ENCODE assay signal across 12 cellular contexts in genomic region chr16:2210386-2211365, GRCh38. TPM values are rescaled to one million over a fixed set of nuclear protein-coding genes. Genes with fewer than 3 reads are reported as not detected.
DNase-seq lines count a peak whose midpoint lies in the region; FAIRE-seq and TF ChIP-seq lines count a peak whose summit lies in the region.
"Had no signal": no experiment of that assay in that cellular context is flagged by ENCODE, and none has a peak within 500 bp of the region (broad histone marks: within the 10 kb centered on the region; RNA-seq: fewer than 3 reads in every experiment).

TSS of gene BRICD5 (minus strand) at chr16:2210863. CDS start at chr16:2210833, 30 bp downstream.

- H3K27me3 ChIP-seq in H1 (replicated peaks in 1 of 4; ENCODE audit: control insufficient read depth in 3 of 4, extremely low read depth in 1 of 4, insufficient read depth in 3 of 4, low read length in 3 of 4) (no peaks in the 10 kb centered on the region), osteoblast (ENCODE audit: insufficient read depth, low read length) (no peaks in the 10 kb centered on the region), small intestine (ENCODE audit: control insufficient read depth in 2 of 2, insufficient read depth in 2 of 2, low read length in 2 of 2) (no peaks in the 10 kb centered on the region)
- H3K27me3 ChIP-seq: ascending aorta had no signal

- H3K18ac ChIP-seq in H1 (ENCODE audit: extremely low read depth, low read length), result no peak within 1 kb of the TSS

- H4K20me1 ChIP-seq in H1 (replicated peaks in 1 of 2; ENCODE audit: control insufficient read depth in 1 of 2, insufficient read depth in 2 of 2, low read length in 2 of 2), result peaks cover 8 to 42% of the 10 kb centered on the region in 2 experiments
- H4K20me1 ChIP-seq in osteoblast (ENCODE audit: insufficient read depth, low read length), result no peaks in the 10 kb centered on the region

- H3K56ac ChIP-seq in H1 (replicated peaks; ENCODE audit: insufficient read length, low read depth, low read length), result no peak within 1 kb of the TSS

- H3K9me3 ChIP-seq in H1 (ENCODE audit: insufficient read depth in 2 of 2, low read depth in 1 of 2, low read length in 1 of 2), result no peaks in the 10 kb centered on the region
- no peaks in the 10 kb centered on the region for H3K9me3 ChIP-seq in osteoblast (ENCODE audit: low read depth, low read length)
- H3K9me3 ChIP-seq in small intestine (ENCODE audit: control insufficient read depth, low read depth), result no peaks in the 10 kb centered on the region
- H3K9me3 ChIP-seq: ascending aorta had no signal

- TF ChIP-seq RAD21 in H1 (IDR thresholded peaks at IDR 0.05 in 1 of 2, conservative IDR thresholded peaks at IDR 0.05 in 1 of 2; ENCODE audit: low read depth in 2 of 2, low read length in 2 of 2), result no peak

- POLR2A ChIA-PET in H1 (lab: Charles Lee; ENCODE audit: partially characterized antibody), result interaction anchor here (0.6 to 15.1 kb wide), 22 partner anchors 11 to 259 kb away, joined by 3 to 156 read pairs (median 4); partner anchors contain the start of genes CASKIN1, DNASE1L2, E4F1 and TRAF7

- H3K4me2 ChIP-seq in H1 (ENCODE audit: insufficient read depth in 1 of 2, low read depth in 2 of 2, low read length in 2 of 2) (no peak within 1 kb of the TSS), osteoblast (ENCODE audit: insufficient read depth, low read length) (no peak within 1 kb of the TSS)

- H2BK15ac ChIP-seq in H1 (ENCODE audit: low read length), result no peak within 1 kb of the TSS

- H2BK120ac ChIP-seq in H1 (replicated peaks; ENCODE audit: low read depth, low read length), result no peak within 1 kb of the TSS

- peaks cover 0 to 24% (median 9%) of the 10 kb centered on the region in 4 experiments; a peak in 6 of 7 replicates for H3K4me1 ChIP-seq in H1 (replicated peaks in 1 of 4; ENCODE audit: control insufficient read depth in 3 of 4, insufficient read depth in 4 of 4, low read length in 3 of 4)
- H3K4me1 ChIP-seq in osteoblast (ENCODE audit: insufficient read depth, low read length), result peaks cover 24% of the 10 kb centered on the region
- peaks cover 2 to 6% of the 10 kb centered on the region in 2 donors for H3K4me1 ChIP-seq in small intestine (ENCODE audit: control insufficient read depth in 2 of 2, insufficient read depth in 1 of 2, low read depth in 1 of 2, low read length in 1 of 2)

- H2BK20ac ChIP-seq in H1 (ENCODE audit: low read length), result no peak within 1 kb of the TSS

- H2AK5ac ChIP-seq in H1 (ENCODE audit: low read depth, low read length), result no peak within 1 kb of the TSS

- H3K23ac ChIP-seq in H1 (ENCODE audit: insufficient read length), result no peak within 1 kb of the TSS

- no peak within 1 kb of the TSS for H4K91ac ChIP-seq in H1 (replicated peaks; ENCODE audit: insufficient read length, low read length)

- H3K23me2 ChIP-seq in H1 (ENCODE audit: low read depth, low read length), result peaks cover 16% of the 10 kb centered on the region

- TF ChIP-seq EP300 in H1 (IDR thresholded peaks at IDR 0.05; ENCODE audit: borderline replicate concordance in 1 of 2, low read depth in 2 of 2, low read length in 2 of 2), result no peak

- H3K4ac ChIP-seq in H1 (replicated peaks; ENCODE audit: insufficient read length, low read depth, low read length), result no peak within 1 kb of the TSS

- FAIRE-seq in H1 (lab: Jason Lieb, UNC) (no peak), small intestine (lab: Jason Lieb, UNC) (no peak)

- H3K9ac ChIP-seq in H1 (replicated peaks in 1 of 4; ENCODE audit: extremely low read depth in 1 of 4, low read depth in 3 of 4, low read length in 3 of 4), result peak within 1 kb of the TSS in 1 of 4 experiments; percentile 27; a peak in 1 of 7 replicates

- H2BK5ac ChIP-seq in H1 (ENCODE audit: low read depth, low read length), result no peak within 1 kb of the TSS

- H3K79me1 ChIP-seq in H1 (ENCODE audit: low read depth, low read length), result peaks cover 10% of the 10 kb centered on the region

- H2AFZ ChIP-seq in H1 (ENCODE audit: low read length), result no peak within 1 kb of the TSS
- H2AFZ ChIP-seq in osteoblast (ENCODE audit: low read length), result no peak within 1 kb of the TSS

- TF ChIP-seq CTCF in NB4 (IDR thresholded peaks at IDR 0.05; ENCODE audit: low read depth, low read length) (no peak), H1 (IDR thresholded peaks at IDR 0.05; ENCODE audit: control extremely low read depth in 1 of 3, insufficient read depth in 1 of 3, low read depth in 1 of 3, low read length in 3 of 3) (no peak), osteoblast (IDR thresholded peaks at IDR 0.05; ENCODE audit: extremely low read depth, low read depth, low read length) (no peak)

- CTCF ChIA-PET in H1 (lab: Charles Lee; ENCODE audit: partially characterized antibody), result interaction anchor here (0.6 to 3.2 kb wide), 4 partner anchors 16 to 1872 kb away, joined by 3 to 20 read pairs (median 4); no protein-coding TSS in a partner anchor

- H2BK12ac ChIP-seq in H1 (ENCODE audit: low read depth, low read length), result no peak within 1 kb of the TSS

- peaks cover 8 to 42% (median 19%) of the 10 kb centered on the region in 4 experiments; a peak in 6 of 8 replicates for H3K36me3 ChIP-seq in H1 (ENCODE audit: control insufficient read depth in 2 of 4, insufficient read depth in 4 of 4, low read length in 3 of 4)
- peaks cover 20% of the 10 kb centered on the region for H3K36me3 ChIP-seq in osteoblast (ENCODE audit: insufficient read depth, low read length)
- H3K36me3 ChIP-seq in small intestine (ENCODE audit: control insufficient read depth in 2 of 2, insufficient read depth in 2 of 2, low read length in 2 of 2), result peaks cover 0 to 2% of the 10 kb centered on the region in 2 donors

- TF ChIP-seq POLR2A in NB4 (IDR thresholded peaks at IDR 0.05; ENCODE audit: extremely low read depth, insufficient read length) (peak; percentile 3), H1 (IDR thresholded peaks at IDR 0.05; ENCODE audit: control extremely low read depth in 1 of 2, low read depth in 2 of 2, low read length in 2 of 2) (peak in 1 of 2 experiments; percentile 30; a peak in 1 of 3 replicates)

- H3K79me2 ChIP-seq in H1 (ENCODE audit: control insufficient read depth in 1 of 2, insufficient read depth in 2 of 2, low read length in 2 of 2) (peaks cover 3 to 25% of the 10 kb centered on the region in 2 experiments; a peak in 3 of 4 replicates), osteoblast (ENCODE audit: insufficient read depth, low read length) (peaks cover 49% of the 10 kb centered on the region)

- no peak within 1 kb of the TSS for H4K5ac ChIP-seq in H1 (ENCODE audit: insufficient read length, low read depth, low read length)

- H3K4me3 ChIP-seq in NB4 (ENCODE audit: low read depth, low read length), result no peak within 1 kb of the TSS
- no peak within 1 kb of the TSS for H3K4me3 ChIP-seq in H1 (ENCODE audit: extremely low read depth in 1 of 4, insufficient read depth in 2 of 4, low read depth in 3 of 4, low read length in 4 of 4)
- H3K4me3 ChIP-seq in osteoblast (ENCODE audit: insufficient read depth, low read length), result no peak within 1 kb of the TSS
- H3K4me3 ChIP-seq in small intestine (ENCODE audit: low read depth in 1 of 2, low read length in 2 of 2), result no peak within 1 kb of the TSS
- H3K4me3 ChIP-seq: ascending aorta, skin epidermis had no signal

- DNase-seq in ELF-1 (ENCODE audit: low read depth, low spot score) (peak; percentile 47), NB4 (ENCODE audit: low read depth) (no peak), H1 (ENCODE audit: low read depth in 1 of 2, low spot score in 2 of 2) (no peak), osteoblast (ENCODE audit: insufficient read length, low spot score, missing footprints) (peak; percentile 97), small intestine (no peak), amygdala (lab: John Stamatoyannopoulos, UW) (no peak), germinal center (ENCODE audit: low spot score) (no peak)
- DNase-seq: activated CD4-positive, CD25-positive, alpha-beta regulatory T cell treated with anti-CD3 and anti-CD28 coated beads, Interleukin-2, amount 50 U/mL, for 72 hours; NCI-H187 treated with DMSO at 0.1 percent for 48 hours; stimulated activated naive B cell treated with anti-CD40 and anti-IgM and Interleukin-4, amounts not matched to agents 10 μg/mL and 1 μg/mL and 100 μg/mL, for 72 hours had no signal

- 78% methylated on average over 23 of the region's 24 CpGs; no CpG with 5 or more reads in 1 of the 2 experiments for WGBS in H1 (ENCODE audit: extremely low coverage in 1 of 2, insufficient coverage in 1 of 2, insufficient read length in 1 of 2, insufficient replicate concordance in 2 of 2, low coverage in 1 of 2, low lambda C conversion rate in 2 of 2, missing lambda C conversion rate in 1 of 2), 2 experiments
- WGBS in small intestine, 3 donors, result 76 to 82% (median 76%) methylated on average over 24 of the region's 24 CpGs

- H3K27ac ChIP-seq in H1 (ENCODE audit: low read depth, low read length) (no peak within 1 kb of the TSS), osteoblast (ENCODE audit: low read depth, low read length) (no peak within 1 kb of the TSS), small intestine (ENCODE audit: low read depth in 1 of 2, low read length in 1 of 2) (no peak within 1 kb of the TSS)
- H3K27ac ChIP-seq: ascending aorta had no signal

- peak within 1 kb of the TSS; percentile 79 for H4K8ac ChIP-seq in H1 (ENCODE audit: extremely low read depth, insufficient read depth, low read length)

- no peak within 1 kb of the TSS for H3K14ac ChIP-seq in H1 (ENCODE audit: insufficient read length)

TF ChIP-seq in H1, 55 proteins besides CTCF, POLR2A, EP300 and RAD21 (continues in another document):
- TF ChIP-seq YY1 (IDR thresholded peaks at IDR 0.05; ENCODE audit: low read depth, low read length), result no peak

RNA-seq across cellular contexts. Expression of gene BRICD5, which starts in this region (rescaled TPM):
- total RNA-seq in H1 (2021; fragmentation: NEBNext Ultra II Directional; extraction: Animal tissue kit (Norgen Biotek cat#: 25700)), result 6.1 and 8.5 TPM in 2 replicates
- polyA plus RNA-seq in H1 (2011; rRNA removed) (8.6 and 14.2 TPM in 2 replicates), small intestine (10 to 100 TPM in 1 of 3 donors, 1 to 10 TPM in 2; 1.6 to 84.1 (median 8.3) TPM)
- polyA plus RNA-seq in H1 (2011; cell fraction: cytosol; rRNA removed), result 9.8 TPM
- 97.1 TPM for polyA plus RNA-seq in H1 (2011; cell fraction: nucleus; rRNA removed)
- polyA plus RNA-seq in H1 (2012, experiment 1 of 2), result 6.1 to 13.0 TPM (median 8.1 TPM) in 4 replicates
- polyA plus RNA-seq in H1 (2012, experiment 2 of 2), result 12.6 TPM
- polyA plus RNA-seq in H1 (2013, experiment 1 of 2), result 4.7 TPM
- polyA plus RNA-seq in H1 (2013, experiment 2 of 2), result 3.5 TPM
- 1.00 and 1.0 TPM in 2 replicates for polyA minus RNA-seq in H1 (2011; rRNA and poly(A)+ RNA removed)
- 3.2 TPM for polyA minus RNA-seq in H1 (2011; cell fraction: cytosol; rRNA and poly(A)+ RNA removed)
- polyA minus RNA-seq in H1 (2011; cell fraction: nucleus; rRNA and poly(A)+ RNA removed), result 9.2 TPM
- total RNA-seq in osteoblast, result 1.5 and 2.5 TPM in 2 replicates

Comparison
In these comparisons a context has a peak if more than half of its experiments do, and no peak if none do; other contexts are left out.
1. DNase-seq: peak in ELF-1 (single experiment) and osteoblast (single experiment); none in NB4 (single experiment), H1 (0 of 2), small intestine (single experiment), amygdala (0 of 56) and germinal center (single experiment).